Comparison of ENCODE assay signal across 26 cellular contexts in the genomic region with DNA sequence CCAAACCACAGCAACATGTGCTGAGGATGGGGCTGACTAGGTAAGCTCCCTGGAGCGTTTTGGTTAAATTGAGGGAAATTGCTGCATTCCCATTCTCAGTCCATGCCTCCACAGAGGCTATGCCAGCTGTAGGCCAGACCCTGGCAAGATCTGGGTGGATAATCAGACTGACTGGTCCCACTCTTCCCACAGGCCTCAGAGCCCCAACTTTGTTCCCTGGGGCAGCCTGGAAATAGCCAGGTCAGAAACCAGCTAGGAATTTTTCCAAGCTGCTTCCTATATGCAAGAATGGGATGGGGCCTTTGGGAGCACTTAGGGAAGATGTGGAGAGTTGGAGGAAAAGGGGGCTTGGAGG. TPM values are rescaled to one million over a fixed set of nuclear protein-coding genes. Genes with fewer than 3 reads are reported as not detected.
DNase-seq lines count a peak whose midpoint lies in the region; ATAC-seq and TF ChIP-seq lines count a peak whose summit lies in the region.
"Had no signal": no experiment of that assay in that cellular context is flagged by ENCODE, and none has a peak within 500 bp of the region (broad histone marks: within the 10 kb centered on the region; RNA-seq: fewer than 3 reads in every experiment).

No MANE protein-coding gene starts in this region.

- H3K27me3 ChIP-seq in ACC112 (ENCODE audit: insufficient read depth, low read length) = no peaks in the 10 kb centered on the region
- no peaks in the 10 kb centered on the region for H3K27me3 ChIP-seq in MG63
- no peaks in the 10 kb centered on the region for H3K27me3 ChIP-seq in left ventricle myocardium inferior (ENCODE audit: low read depth)
- no peaks in the 10 kb centered on the region for H3K27me3 ChIP-seq in psoas muscle (ENCODE audit: insufficient read depth in 3 of 3, low read length in 2 of 3)
- H3K27me3 ChIP-seq: pancreas, Peyer's patch, tibial artery had no signal

- peaks cover 35% of the 10 kb centered on the region for H3K79me2 ChIP-seq in ACC112 (ENCODE audit: control insufficient read depth, insufficient read depth, low read length, unreplicated experiment)

- no peaks in the 10 kb centered on the region for H3K9me3 Mint-ChIP-seq in Calu3 (ENCODE audit: low read depth, unreplicated experiment)
- H3K9me3 Mint-ChIP-seq: activated naive CD4-positive, alpha-beta T cell treated with anti-CD3 and anti-CD28 coated beads, Interleukin-2, amount 50 U/mL, for 24 hours; activated T-helper 17 cell treated with anti-CD3 and anti-CD28 coated beads, Interleukin-2, amount 50 U/mL, for 72 hours; CD8-positive, alpha-beta memory T cell; H9; stimulated activated naive CD8-positive, alpha-beta T cell treated with anti-CD3 and anti-CD28 coated beads, Interleukin-15, amount 100 ng/mL, for 72 hours had no signal

- TF ChIP-seq CTCF in left ventricle myocardium inferior (IDR thresholded peaks at IDR 0.05; ENCODE audit: borderline replicate concordance) (no peak), psoas muscle (IDR thresholded peaks at IDR 0.05) (no peak), Calu3 (IDR thresholded peaks at IDR 0.05; ENCODE audit: unreplicated experiment) (no peak)

- H2AFZ ChIP-seq in ACC112 (ENCODE audit: low read length, unreplicated experiment) = no peak overlapping the region

- no peaks in the 10 kb centered on the region for H3K27me3 Mint-ChIP-seq in Calu3 (ENCODE audit: unreplicated experiment)
- H3K27me3 Mint-ChIP-seq: stimulated activated naive CD8-positive, alpha-beta T cell treated with anti-CD3 and anti-CD28 coated beads, Interleukin-15, amount 100 ng/mL, for 72 hours had no signal

- H3K27ac ChIP-seq in ACC112 (ENCODE audit: low read depth, low read length) = peak overlapping the region; percentile 84
- peak overlapping the region; percentile 98 for H3K27ac ChIP-seq in left ventricle myocardium inferior (replicated peaks)
- H3K27ac ChIP-seq in psoas muscle = peak overlapping the region; percentile 99
- H3K27ac ChIP-seq: WERI-Rb-1 had no signal

- H3K9me3 ChIP-seq in MG63 (no peaks in the 10 kb centered on the region), left ventricle myocardium inferior (replicated peaks) (no peaks in the 10 kb centered on the region), psoas muscle (no peaks in the 10 kb centered on the region)
- H3K9me3 ChIP-seq: pancreas, Peyer's patch, tibial artery had no signal

- H3K36me3 Mint-ChIP-seq in Calu3 (ENCODE audit: insufficient read depth, unreplicated experiment) = peaks cover 44% of the 10 kb centered on the region
- H3K36me3 Mint-ChIP-seq: activated naive CD4-positive, alpha-beta T cell treated with anti-CD3 and anti-CD28 coated beads, Interleukin-2, amount 50 U/mL, for 24 hours had no signal

- H3K4me1 ChIP-seq in ACC112 (ENCODE audit: control insufficient read depth, insufficient read depth, low read length, unreplicated experiment) (peaks cover 15% of the 10 kb centered on the region), left ventricle myocardium inferior (peaks cover 54% of the 10 kb centered on the region), psoas muscle (peaks cover 4% of the 10 kb centered on the region)

- H3K4me3 ChIP-seq in ACC112 (ENCODE audit: low read depth, low read length) (no peak overlapping the region), MG63 (no peak overlapping the region), left ventricle myocardium inferior (no peak overlapping the region), psoas muscle (no peak overlapping the region)
- H3K4me3 ChIP-seq: coronary artery, pancreas, Peyer's patch, tibial artery had no signal

- H3K4me1 Mint-ChIP-seq in Calu3 (ENCODE audit: low read depth, unreplicated experiment) = peaks cover 53% of the 10 kb centered on the region

- DNase-seq in MG63 = peak; percentile 58
- DNase-seq in left ventricle myocardium inferior = no peak
- DNase-seq in psoas muscle = no peak
- no peak for DNase-seq in NCI-H1417 treated with DMSO at 0.1 percent for 48 hours (lab: John Stamatoyannopoulos, UW)
- no peak for DNase-seq in Calu3
- DNase-seq in Kasumi-1 (lab: John Stamatoyannopoulos, UW) = no peak
- DNase-seq: activated CD4-positive, alpha-beta T cell treated with anti-CD3 and anti-CD28 coated beads for 48 hours; CD8-positive, alpha-beta memory T cell; DMS153; effector CD8-positive, alpha-beta T cell; H9; NCI-H1694; NCI-H748 treated with DMSO at 0.1 percent for 48 hours; retina; stimulated activated CD4-positive, alpha-beta T cell treated with anti-CD3 and anti-CD28 coated beads, Interleukin-12 subunit alpha, Interleukin-12 subunit beta, amount 100 ng/mL, for 4 hours; stimulated activated CD4-positive, alpha-beta T cell treated with anti-CD3 and anti-CD28 coated beads, Interleukin-2, amount 100 ng/mL, for 48 hours; stimulated activated naive CD8-positive, alpha-beta T cell treated with anti-CD3 and anti-CD28 coated beads, Interleukin-15, amount 100 ng/mL, for 72 hours; WERI-Rb-1 had no signal

- H3K36me3 ChIP-seq in ACC112 (ENCODE audit: insufficient read depth, low read length) (peaks cover 10% of the 10 kb centered on the region; the same call in 1 of the 2 replicates), MG63 (peaks cover 15% of the 10 kb centered on the region), left ventricle myocardium inferior (no peaks in the 10 kb centered on the region), psoas muscle (ENCODE audit: insufficient read depth in 1 of 2, low read depth in 1 of 2) (no peaks in the 10 kb centered on the region)
- H3K36me3 ChIP-seq: pancreas, Peyer's patch, tibial artery had no signal

- WGBS in psoas muscle, 3 donors = 57 to 76% (median 57%) methylated on average over 1 of the region's 1 CpG

- ATAC-seq in psoas muscle (no peak), HG02885 (IDR thresholded peaks at IDR 0.05; ENCODE audit: poor library complexity, unreplicated experiment) (no peak)
- ATAC-seq: activated T-helper 17 cell treated with anti-CD3 and anti-CD28 coated beads, Interleukin-2, amount 50 U/mL, for 72 hours; pancreas; stimulated activated naive CD8-positive, alpha-beta T cell treated with anti-CD3 and anti-CD28 coated beads, Interleukin-15, amount 100 ng/mL, for 72 hours had no signal

- no peak overlapping the region for H3K27ac Mint-ChIP-seq in Calu3 (ENCODE audit: unreplicated experiment)
- H3K27ac Mint-ChIP-seq: activated naive CD4-positive, alpha-beta T cell treated with anti-CD3 and anti-CD28 coated beads, Interleukin-2, amount 50 U/mL, for 24 hours; H9; stimulated activated naive CD8-positive, alpha-beta T cell treated with anti-CD3 and anti-CD28 coated beads, Interleukin-15, amount 100 ng/mL, for 72 hours had no signal

- H3K4me3 Mint-ChIP-seq in Calu3 (ENCODE audit: low read depth, unreplicated experiment) = no peak overlapping the region
- H3K4me3 Mint-ChIP-seq: activated naive CD4-positive, alpha-beta T cell treated with anti-CD3 and anti-CD28 coated beads, Interleukin-2, amount 50 U/mL, for 24 hours had no signal

- CTCF ChIA-PET in Calu3 (lab: Charles Lee) = interaction anchor here (0.6 to 4.1 kb wide), 11 partner anchors 22 to 310 kb away, joined by 3 to 40 read pairs (median 5); no protein-coding TSS in a partner anchor

- intact Hi-C loops in left ventricle myocardium inferior (cut with micrococcal nuclease) = loop anchor here (5.0 to 10.0 kb wide), 2 partner anchors 104 to 309 kb away; no protein-coding TSS in a partner anchor
- intact Hi-C loops in psoas muscle (cut with DNase I) = loop anchor here (2.0 to 5.0 kb wide), 3 partner anchors 49 to 180 kb away; no protein-coding TSS in a partner anchor
- intact Hi-C loops in Calu3 (cut with micrococcal nuclease; ENCODE audit: unreplicated experiment) = loop anchor here (2.0 kb wide), 1 partner anchor 182 kb away; no protein-coding TSS in a partner anchor

- BruUV-seq in Calu3 (replicated peaks; lab: Mats Ljungman, UMichigan) = no TSS peak

RNA-seq across cellular contexts. Expression of gene VEGFA, which starts 1.5 kb away (rescaled TPM):
- total RNA-seq in MG63 (2014; rRNA removed; shearing (Covaris generic); ENCODE audit: low replicate concordance) = 55.5 and 57.6 TPM in 2 replicates
- total RNA-seq in left ventricle myocardium inferior (359 TPM), psoas muscle (100 to 1,000 TPM; 132 to 345 (median 208) TPM), Calu3 (2022) (345 and 407 TPM in 2 replicates)
- polyA plus RNA-seq in psoas muscle = 100 to 1,000 TPM in 1 of 3 donors, 10 to 100 TPM in 2; 78.1 to 125 (median 88.3) TPM
- polyA plus RNA-seq: CD8-positive, alpha-beta memory T cell had no signal
